24 cellular contexts compared by ENCODE assay signal in genomic region chr1:239955431-239955830, GRCh38.
"Had no signal": no experiment of that assay in that cellular context is flagged by ENCODE, and none has a peak within 500 bp of the region (broad histone marks: within the 10 kb centered on the region; RNA-seq: fewer than 3 reads in every experiment).

No MANE protein-coding gene starts in this region.

- H3K4me3 ChIP-seq: neural progenitor cell, ovary, psoas muscle, right lobe of liver, sigmoid colon, stomach, thoracic aorta, thyroid gland, tibial nerve, upper lobe of left lung, vagina had no signal

- H3K27ac ChIP-seq: neural progenitor cell, ovary, parathyroid adenoma, psoas muscle, right lobe of liver, sigmoid colon, stomach, thoracic aorta, thyroid gland, tibial nerve, upper lobe of left lung, vagina had no signal

- ATAC-seq: natural killer cell; psoas muscle; right cardiac atrium; right lobe of liver; stimulated activated effector memory CD8-positive, alpha-beta T cell treated with anti-CD3 and anti-CD28 coated beads, Interleukin-12 subunit alpha, Interleukin-12 subunit beta, amount 100 ng/mL, for 72 hours; stimulated activated naive B cell treated with anti-CD40 and anti-IgM and Interleukin-4, amounts not matched to agents 10 μg/mL and 1 μg/mL and 100 μg/mL, for 72 hours had no signal

- H3K27me3 ChIP-seq: neural progenitor cell, ovary, right lobe of liver, sigmoid colon, thyroid gland, tibial nerve, upper lobe of left lung, vagina had no signal

- H3K36me3 ChIP-seq: neural progenitor cell, ovary, right lobe of liver, sigmoid colon, stomach, thoracic aorta, thyroid gland, tibial nerve, upper lobe of left lung, vagina had no signal

- DNase-seq: natural killer cell; occipital lobe; ovary; psoas muscle; right cardiac atrium; right lobe of liver; sigmoid colon; small intestine; stimulated activated CD4-positive, alpha-beta T cell treated with anti-CD3 and anti-CD28 coated beads, Interleukin-15, amount 100 ng/mL, for 24 hours; stimulated activated CD4-positive, alpha-beta T cell treated with anti-CD3 and anti-CD28 coated beads, Interleukin-2, amount 100 ng/mL, for 24 hours; stimulated activated CD4-positive, alpha-beta T cell treated with anti-CD3 and anti-CD28 coated beads, Interleukin-2, amount 100 ng/mL, for 48 hours; stimulated activated CD4-positive, alpha-beta T cell treated with anti-CD3 and anti-CD28 coated beads, Interleukin-4, amount 100 ng/mL, for 24 hours; stimulated activated naive B cell treated with anti-CD40 and anti-IgM and Interleukin-4, amounts not matched to agents 10 μg/mL and 1 μg/mL and 100 μg/mL, for 72 hours; stimulated activated naive CD4-positive, alpha-beta T cell treated with Interleukin-2 at 50 U/mL for 16 hours; stomach; thyroid gland; trophoblast cell had no signal

- H3K4me1 ChIP-seq: neural progenitor cell, parathyroid adenoma, psoas muscle, sigmoid colon, stomach, thyroid gland, tibial nerve, upper lobe of left lung, vagina had no signal

- H3K9me3 ChIP-seq: ovary, psoas muscle, right lobe of liver, sigmoid colon, stomach, thoracic aorta, thyroid gland, tibial nerve, upper lobe of left lung, vagina had no signal
